In the genomic region with DNA sequence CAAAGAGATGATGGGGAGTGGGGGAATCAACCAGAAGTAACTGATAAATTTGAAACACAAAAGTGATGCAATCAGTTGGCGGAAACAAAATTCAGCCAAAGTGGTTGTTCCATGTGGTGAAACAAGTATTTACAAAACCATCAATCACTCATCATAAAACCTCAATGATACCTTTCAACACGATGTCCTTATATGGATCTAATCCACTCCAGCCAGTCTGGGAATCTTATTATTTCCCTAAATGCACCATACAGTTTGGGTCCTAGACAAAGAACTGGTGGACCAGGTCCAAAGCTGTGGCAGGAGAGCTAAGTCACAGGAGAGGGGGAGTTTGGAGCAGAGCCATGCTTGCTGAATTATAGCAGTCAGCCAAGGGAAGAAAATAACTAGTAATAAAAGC, we compare ENCODE assay signal across 13 cellular contexts.
DNase-seq lines count a peak whose midpoint lies in the region.
"Had no signal": no experiment of that assay in that cellular context is flagged by ENCODE, and none has a peak within 500 bp of the region (broad histone marks: within the 10 kb centered on the region; RNA-seq: fewer than 3 reads in every experiment).

No MANE protein-coding gene starts in this region.

- no peak overlapping the region for H3K4me3 ChIP-seq in H7 (ENCODE audit: insufficient read depth, low read depth, low read length)
- H3K4me3 ChIP-seq: BLaER1 treated with 17β-estradiol and CSF1 and Interleukin-3, amounts not matched to agents 10 nM and 100 nM; left ventricle myocardium inferior; ovary had no signal

- DNase-seq in COLO668 (lab: John Stamatoyannopoulos, UW; ENCODE audit: unreplicated experiment) (peak; percentile 37), MV-4-11 (lab: John Stamatoyannopoulos, UW) (peak; percentile 4), NCI-H748 treated with DMSO at 0.1 percent for 48 hours (lab: John Stamatoyannopoulos, UW) (peak; percentile 98), iPS-NIHi11 (ENCODE audit: low spot score) (peak; percentile 4), HuH-7.5 (ENCODE audit: low spot score) (no peak), GM19240 (ENCODE audit: insufficient read length, low spot score) (no peak), superior temporal gyrus (ENCODE audit: extremely low spot score) (no peak), H7 (no peak)
- DNase-seq: activated CD4-positive, alpha-beta T cell treated with anti-CD3 and anti-CD28 coated beads for 48 hours; foreskin melanocyte; left ventricle myocardium inferior had no signal

- H3K27me3 ChIP-seq in H7 (ENCODE audit: control insufficient read depth, insufficient read depth, low read length) = no peaks in the 10 kb centered on the region
- H3K27me3 ChIP-seq: BLaER1 treated with 17β-estradiol and CSF1 and Interleukin-3, amounts not matched to agents 10 nM and 100 nM; ovary had no signal

- no peaks in the 10 kb centered on the region for H3K36me3 ChIP-seq in H7 (replicated peaks; ENCODE audit: control insufficient read depth, insufficient read depth, low read length)
- H3K36me3 ChIP-seq: BLaER1 treated with 17β-estradiol and CSF1 and Interleukin-3, amounts not matched to agents 10 nM and 100 nM; left ventricle myocardium inferior; ovary had no signal

Comparison
In these comparisons a context has a peak if more than half of its experiments do, and no peak if none do; other contexts are left out.
1. DNase-seq: peak in COLO668 (single experiment), MV-4-11 (single experiment), NCI-H748 treated with DMSO at 0.1 percent for 48 hours (single experiment) and iPS-NIHi11 (single experiment); none in HuH-7.5 (single experiment), GM19240 (single experiment), superior temporal gyrus (single experiment) and H7 (single experiment).